8 cellular contexts compared by ENCODE assay signal in genomic region chr1:169108897-169109560, GRCh38. TPM values are rescaled to one million over a fixed set of nuclear protein-coding genes. Genes with fewer than 3 reads are reported as not detected.
DNase-seq lines count a peak whose midpoint lies in the region; ATAC-seq lines count a peak whose summit lies in the region.

No MANE protein-coding gene starts in this region.

- no peak for ATAC-seq in GM18861 (IDR thresholded peaks at IDR 0.05; ENCODE audit: unreplicated experiment)

- no peaks in the 10 kb centered on the region for H3K9me3 Mint-ChIP-seq in activated T-helper 2 cell treated with anti-CD3 and anti-CD28 coated beads, Interferon-gamma antibody, Interleukin-2, Interleukin-4, amounts not matched to agents 10 μg/mL and 5 μg/mL and 100 μg/mL, durations not matched to agents 14 hours and 24 hours and 36 hours

- peaks cover 9% of the 10 kb centered on the region for H3K27me3 Mint-ChIP-seq in activated T-helper 2 cell treated with anti-CD3 and anti-CD28 coated beads, Interferon-gamma antibody, Interleukin-2, Interleukin-4, amounts not matched to agents 10 μg/mL and 5 μg/mL and 100 μg/mL, durations not matched to agents 14 hours and 24 hours and 36 hours (ENCODE audit: low read depth)

- peaks cover 43% of the 10 kb centered on the region for H3K4me1 Mint-ChIP-seq in activated T-helper 2 cell treated with anti-CD3 and anti-CD28 coated beads, Interferon-gamma antibody, Interleukin-2, Interleukin-4, amounts not matched to agents 10 μg/mL and 5 μg/mL and 100 μg/mL, durations not matched to agents 14 hours and 24 hours and 36 hours (ENCODE audit: low read depth)

- H3K9me3 ChIP-seq in subcutaneous abdominal adipose tissue (ENCODE audit: control insufficient read depth in 5 of 5, low read length in 5 of 5) = no peaks in the 10 kb centered on the region

- peak overlapping the region; percentile 42 for H3K27ac Mint-ChIP-seq in activated T-helper 2 cell treated with anti-CD3 and anti-CD28 coated beads, Interferon-gamma antibody, Interleukin-2, Interleukin-4, amounts not matched to agents 10 μg/mL and 5 μg/mL and 100 μg/mL, durations not matched to agents 14 hours and 24 hours and 36 hours

- intact Hi-C loops in activated T-helper 2 cell treated with anti-CD3 and anti-CD28 coated beads, Interferon-gamma antibody, Interleukin-2, Interleukin-4, amounts not matched to agents 10 μg/mL and 5 μg/mL and 100 μg/mL, durations not matched to agents 14 hours and 24 hours and 36 hours (cut with micrococcal nuclease) = loop anchor here (5.0 to 10.0 kb wide), 7 partner anchors 62 to 874 kb away; partner anchors contain the start of gene SLC19A2

- peaks cover 0 to 9% (median 4%) of the 10 kb centered on the region in 5 donors for H3K36me3 ChIP-seq in subcutaneous abdominal adipose tissue (ENCODE audit: control insufficient read depth in 5 of 5, insufficient read depth in 5 of 5, low read length in 5 of 5)

- H3K4me1 ChIP-seq in subcutaneous abdominal adipose tissue (ENCODE audit: control insufficient read depth in 5 of 5, insufficient read depth in 5 of 5, low read length in 5 of 5) = peaks cover 1 to 40% (median 21%) of the 10 kb centered on the region in 5 donors

- H3K4me3 Mint-ChIP-seq in activated T-helper 2 cell treated with anti-CD3 and anti-CD28 coated beads, Interferon-gamma antibody, Interleukin-2, Interleukin-4, amounts not matched to agents 10 μg/mL and 5 μg/mL and 100 μg/mL, durations not matched to agents 14 hours and 24 hours and 36 hours (ENCODE audit: low read depth) = peak overlapping the region; percentile 88

- peaks cover 35% of the 10 kb centered on the region for H3K36me3 Mint-ChIP-seq in activated T-helper 2 cell treated with anti-CD3 and anti-CD28 coated beads, Interferon-gamma antibody, Interleukin-2, Interleukin-4, amounts not matched to agents 10 μg/mL and 5 μg/mL and 100 μg/mL, durations not matched to agents 14 hours and 24 hours and 36 hours (ENCODE audit: low read depth)

- peak overlapping the region; percentile 21 for H3K27ac ChIP-seq in subcutaneous abdominal adipose tissue (ENCODE audit: low read depth, low read length)

- peak overlapping the region in 4 of 5 donors; percentile 33 to 89 (median 66) for H3K4me3 ChIP-seq in subcutaneous abdominal adipose tissue (ENCODE audit: low read depth in 1 of 5, low read length in 5 of 5)

- H3K27me3 ChIP-seq in subcutaneous abdominal adipose tissue (ENCODE audit: control insufficient read depth in 5 of 5, insufficient read depth in 4 of 5, low read length in 5 of 5) = no peaks in the 10 kb centered on the region

- DNase-seq in NCI-H1694 (lab: John Stamatoyannopoulos, UW) = peak; percentile 17
- no peak for DNase-seq in NCI-H1694 treated with DMSO at 0.1 percent for 48 hours (lab: John Stamatoyannopoulos, UW)
- DNase-seq in HuH-7 (ENCODE audit: low spot score) = peak; percentile 53
- DNase-seq in activated T-helper 2 cell treated with anti-CD3 and anti-CD28 coated beads, Interferon-gamma antibody, Interleukin-2, Interleukin-4, amounts not matched to agents 10 μg/mL and 5 μg/mL and 100 μg/mL, durations not matched to agents 14 hours and 24 hours and 36 hours (ENCODE audit: low spot score) = no peak
- DNase-seq in islet precursor cell = peak; percentile 74
- DNase-seq in activated gamma-delta T cell (lab: John Stamatoyannopoulos, UW) = no peak

- no peak overlapping the region for H3K9ac ChIP-seq in subcutaneous abdominal adipose tissue (ENCODE audit: low read length in 5 of 5)

RNA-seq across cellular contexts. Expression of gene ATP1B1, which starts 2.5 kb away (rescaled TPM):
- 12.6 and 13.5 TPM in 2 replicates for total RNA-seq in activated T-helper 2 cell treated with anti-CD3 and anti-CD28 coated beads, Interferon-gamma antibody, Interleukin-2, Interleukin-4, amounts not matched to agents 10 μg/mL and 5 μg/mL and 100 μg/mL, durations not matched to agents 14 hours and 24 hours and 36 hours

Comparison
In these comparisons a context has a peak if more than half of its experiments do, and no peak if none do; other contexts are left out.
1. DNase-seq: peak in NCI-H1694 (single experiment), HuH-7 (single experiment) and islet precursor cell (single experiment); none in NCI-H1694 treated with DMSO at 0.1 percent for 48 hours (single experiment), activated T-helper 2 cell treated with anti-CD3 and anti-CD28 coated beads, Interferon-gamma antibody, Interleukin-2, Interleukin-4, amounts not matched to agents 10 μg/mL and 5 μg/mL and 100 μg/mL, durations not matched to agents 14 hours and 24 hours and 36 hours (single experiment) and activated gamma-delta T cell (single experiment).